In genomic region chr12:42568952-42569916, GRCh38 we compare ENCODE assay signal across 8 cellular contexts. TPM values are rescaled to one million over a fixed set of nuclear protein-coding genes. Genes with fewer than 3 reads are reported as not detected.
DNase-seq lines count a peak whose midpoint lies in the region; ATAC-seq and TF ChIP-seq lines count a peak whose summit lies in the region.

No MANE protein-coding gene starts in this region.

- in situ Hi-C loops in gastrocnemius medialis (cut with MboI; ENCODE audit: low sequenced_read_pairs in 4 of 4) = loop anchor here in 2 of 4 donors (10.0 kb wide), 1 partner anchor 84 kb away; no protein-coding TSS in a partner anchor

- no peaks in the 10 kb centered on the region for H3K36me3 ChIP-seq in gastrocnemius medialis

- ATAC-seq in GM21526 (IDR thresholded peaks at IDR 0.05; ENCODE audit: low FRiP score, unreplicated experiment) (peak; percentile 66), SK-N-SH treated with all-trans-retinoic acid at 6 μM for 48 hours (peak; percentile 85), gastrocnemius medialis (peak; percentile 50 to 66), HG02840 (IDR thresholded peaks at IDR 0.05; ENCODE audit: low FRiP score, unreplicated experiment) (no peak)
- no peak for ATAC-seq in natural killer cell treated with Interleukin-12 subunit alpha and Interleukin-12 subunit beta and Interleukin-15 and Interleukin-18, amount 100 ng/mL, for 72 hours

- H3K4me3 Mint-ChIP-seq in natural killer cell treated with Interleukin-12 subunit alpha and Interleukin-12 subunit beta and Interleukin-15 and Interleukin-18, amount 100 ng/mL, for 72 hours = no peak overlapping the region

- no peaks in the 10 kb centered on the region for H3K36me3 Mint-ChIP-seq in natural killer cell treated with Interleukin-12 subunit alpha and Interleukin-12 subunit beta and Interleukin-15 and Interleukin-18, amount 100 ng/mL, for 72 hours

- no peaks in the 10 kb centered on the region for H3K9me3 Mint-ChIP-seq in natural killer cell treated with Interleukin-12 subunit alpha and Interleukin-12 subunit beta and Interleukin-15 and Interleukin-18, amount 100 ng/mL, for 72 hours

- peak in 4 of 5 experiments; percentile 32 to 69 (median 50) for TF ChIP-seq CTCF in gastrocnemius medialis (IDR thresholded peaks at IDR 0.05 in 4 of 5, conservative IDR thresholded peaks at IDR 0.05 in 1 of 5)

- intact Hi-C loops in gastrocnemius medialis (cut with DNase I; ENCODE audit: low total_unique reads) = loop anchor here (1.0 to 2.0 kb wide), 2 partner anchors 87 to 440 kb away; no protein-coding TSS in a partner anchor

- DNase-seq in Daoy (ENCODE audit: low read depth) = peak; percentile 33
- peak; percentile 67 for DNase-seq in LoVo (ENCODE audit: low spot score)
- peak; percentile 3 for DNase-seq in germinal center (ENCODE audit: low spot score)
- no peak for DNase-seq in gastrocnemius medialis
- no peak for DNase-seq in natural killer cell treated with Interleukin-12 subunit alpha and Interleukin-12 subunit beta and Interleukin-15 and Interleukin-18, amount 100 ng/mL, for 72 hours (ENCODE audit: low spot score)

- no peaks in the 10 kb centered on the region for H3K4me1 ChIP-seq in gastrocnemius medialis

- no peak overlapping the region for H3K27ac Mint-ChIP-seq in natural killer cell treated with Interleukin-12 subunit alpha and Interleukin-12 subunit beta and Interleukin-15 and Interleukin-18, amount 100 ng/mL, for 72 hours

- no peaks in the 10 kb centered on the region for H3K9me3 ChIP-seq in gastrocnemius medialis

- H3K27me3 Mint-ChIP-seq in natural killer cell treated with Interleukin-12 subunit alpha and Interleukin-12 subunit beta and Interleukin-15 and Interleukin-18, amount 100 ng/mL, for 72 hours = no peaks in the 10 kb centered on the region

- no peak overlapping the region for H3K27ac ChIP-seq in gastrocnemius medialis

- TF ChIP-seq POLR2A in gastrocnemius medialis (IDR thresholded peaks at IDR 0.05) = no peak

- H3K4me3 ChIP-seq in gastrocnemius medialis = no peak overlapping the region

- no peaks in the 10 kb centered on the region for H3K4me1 Mint-ChIP-seq in natural killer cell treated with Interleukin-12 subunit alpha and Interleukin-12 subunit beta and Interleukin-15 and Interleukin-18, amount 100 ng/mL, for 72 hours (ENCODE audit: low read depth in 2 of 2)

- no peaks in the 10 kb centered on the region for H3K27me3 ChIP-seq in gastrocnemius medialis

TF ChIP-seq in SK-N-SH treated with all-trans-retinoic acid at 6 μM for 48 hours, 23 proteins besides CTCF, POLR2A, EP300 and RAD21:
- TF ChIP-seq ZNF565 (CRISPR knock-in tag; conservative IDR thresholded peaks at IDR 0.05; ENCODE audit: low read depth) (no peak), ARNTL (CRISPR knock-in tag; IDR thresholded peaks at IDR 0.05; ENCODE audit: borderline replicate concordance, low read depth) (no peak), POU6F1 (CRISPR knock-in tag; IDR thresholded peaks at IDR 0.05; ENCODE audit: borderline replicate concordance, low read depth) (no peak), ZNF8 (CRISPR knock-in tag; IDR thresholded peaks at IDR 0.05) (peak; percentile 96), TCF4 (CRISPR knock-in tag; IDR thresholded peaks at IDR 0.05; ENCODE audit: borderline replicate concordance) (no peak), ISL1 (CRISPR knock-in tag; IDR thresholded peaks at IDR 0.05) (no peak)

RNA-seq across cellular contexts. Expression of gene PRICKLE1, which starts 20.3 kb away (rescaled TPM):
- total RNA-seq in Daoy (2014; rRNA removed; shearing (Covaris generic)) = 2.4 and 13.2 TPM in 2 replicates
- total RNA-seq in gastrocnemius medialis = 1 to 10 TPM in 3 of 4 donors, under 1 TPM in 1; 0.87 to 9.2 (median 3.6) TPM
- not detected for total RNA-seq in natural killer cell treated with Interleukin-12 subunit alpha and Interleukin-12 subunit beta and Interleukin-15 and Interleukin-18, amount 100 ng/mL, for 72 hours

Comparison
In these comparisons a context has a peak if more than half of its experiments do, and no peak if none do; other contexts are left out.
1. DNase-seq: peak in Daoy (single experiment), LoVo (single experiment) and germinal center (single experiment); none in gastrocnemius medialis (0 of 2) and natural killer cell treated with Interleukin-12 subunit alpha and Interleukin-12 subunit beta and Interleukin-15 and Interleukin-18, amount 100 ng/mL, for 72 hours (single experiment).
2. ATAC-seq: peak in GM21526 (single experiment), SK-N-SH treated with all-trans-retinoic acid at 6 μM for 48 hours (single experiment) and gastrocnemius medialis (2 of 2); none in natural killer cell treated with Interleukin-12 subunit alpha and Interleukin-12 subunit beta and Interleukin-15 and Interleukin-18, amount 100 ng/mL, for 72 hours (0 of 2) and HG02840 (single experiment).